In the genomic region with DNA sequence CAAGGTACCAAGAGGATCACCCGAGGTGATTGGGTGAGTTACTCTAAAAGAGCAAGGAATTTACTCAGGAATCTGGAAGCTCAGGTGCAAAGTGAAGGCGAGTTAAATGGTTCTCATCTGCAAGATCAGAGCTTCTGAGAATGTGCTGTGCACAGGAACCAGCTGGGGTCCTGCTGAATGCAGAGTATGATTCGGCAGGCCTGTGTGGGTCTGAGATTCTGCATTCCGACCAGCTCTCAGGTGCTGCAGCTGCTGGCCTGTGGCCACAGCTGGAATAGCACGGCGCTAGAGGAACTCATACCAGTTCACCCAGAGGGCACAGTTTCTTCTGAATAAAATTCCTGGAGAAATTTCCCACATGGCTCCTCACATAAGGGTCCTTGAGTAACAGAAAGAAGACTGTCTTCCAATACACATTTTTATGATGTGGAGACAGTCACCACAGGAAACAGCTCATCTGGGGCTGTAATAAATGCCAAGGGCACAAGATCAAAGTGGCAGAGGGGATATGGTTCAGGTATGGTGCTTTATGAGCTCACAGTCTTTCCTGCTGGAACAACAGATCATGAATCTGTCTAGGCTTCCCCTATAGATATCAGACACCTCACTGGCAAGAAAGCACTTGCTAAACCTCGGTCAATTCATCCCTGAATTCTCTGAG, we compare ENCODE assay signal across 32 cellular contexts.
DNase-seq lines count a peak whose midpoint lies in the region; ATAC-seq and TF ChIP-seq lines count a peak whose summit lies in the region.
"Had no signal": no experiment of that assay in that cellular context is flagged by ENCODE, and none has a peak within 500 bp of the region (broad histone marks: within the 10 kb centered on the region; RNA-seq: fewer than 3 reads in every experiment).

No MANE protein-coding gene starts in this region.

- no peak overlapping the region for H3K4me3 Mint-ChIP-seq in H9
- no peak overlapping the region for H3K4me3 Mint-ChIP-seq in WTC11
- no peak overlapping the region for H3K4me3 Mint-ChIP-seq in naive B cell
- no peak overlapping the region for H3K4me3 Mint-ChIP-seq in osteocyte (ENCODE audit: unreplicated experiment)
- no peak overlapping the region for H3K4me3 Mint-ChIP-seq in endothelial cell (ENCODE audit: unreplicated experiment)
- no peak overlapping the region for H3K4me3 Mint-ChIP-seq in activated naive CD8-positive, alpha-beta T cell treated with anti-CD3 and anti-CD28 coated beads, Interleukin-2, amount 50 U/mL, for 24 hours
- H3K4me3 Mint-ChIP-seq: activated T-cell treated with anti-CD3 and anti-CD28 coated beads, Interleukin-2, amount 50 U/mL, for 4 hours had no signal

- no peak overlapping the region for H3K27ac Mint-ChIP-seq in H9
- no peak overlapping the region for H3K27ac Mint-ChIP-seq in WTC11
- peak overlapping the region in 4 of 6 donors; percentile 4 to 71 (median 40) for H3K27ac Mint-ChIP-seq in naive B cell
- no peak overlapping the region for H3K27ac Mint-ChIP-seq in osteocyte (ENCODE audit: unreplicated experiment)
- H3K27ac Mint-ChIP-seq in endothelial cell (ENCODE audit: unreplicated experiment), result no peak overlapping the region
- H3K27ac Mint-ChIP-seq in activated naive CD8-positive, alpha-beta T cell treated with anti-CD3 and anti-CD28 coated beads, Interleukin-2, amount 50 U/mL, for 24 hours, result no peak overlapping the region
- H3K27ac Mint-ChIP-seq: progenitor cell of endocrine pancreas had no signal

- H3K36me3 ChIP-seq in DND-41 (ENCODE audit: insufficient read depth, low read length), result no peaks in the 10 kb centered on the region
- H3K36me3 ChIP-seq: adrenal gland, brain microvascular endothelial cell, transverse colon had no signal

- no peak overlapping the region; the same call in 1 of the 2 replicates for H3K14ac ChIP-seq in H9 (ENCODE audit: insufficient read depth, low read length)

- no peak overlapping the region for H3K4me3 ChIP-seq in DND-41 (ENCODE audit: low read depth in 1 of 2, low read length in 2 of 2)
- H3K4me3 ChIP-seq: adrenal gland, esophagus muscularis mucosa, hepatocyte, lower lobe of right lung, stomach, transverse colon had no signal

- no peak overlapping the region for H3K23ac ChIP-seq in H9 (ENCODE audit: insufficient read length, low read depth, low read length)

- DNase-seq in DND-41, result peak; percentile 46
- peak; percentile 54 for DNase-seq in H9
- peak; percentile 46 for DNase-seq in WTC11 (ENCODE audit: low spot score)
- no peak for DNase-seq in naive B cell
- DNase-seq in amygdala (lab: John Stamatoyannopoulos, UW), result no peak
- DNase-seq in osteocyte (ENCODE audit: extremely low spot score, unreplicated experiment), result no peak
- no peak for DNase-seq in endothelial cell (ENCODE audit: low spot score)
- DNase-seq in activated naive CD8-positive, alpha-beta T cell treated with anti-CD3 and anti-CD28 coated beads, Interleukin-2, amount 50 U/mL, for 24 hours, result no peak
- DNase-seq: activated CD4-positive, alpha-beta T cell treated with anti-CD3 and anti-CD28 coated beads for 4 hours; activated naive CD4-positive, alpha-beta T cell; activated T-cell treated with anti-CD3 and anti-CD28 coated beads, Interleukin-2, amount 50 U/mL, for 4 hours; brain microvascular endothelial cell; Calu3; effector memory CD4-positive, alpha-beta T cell; foreskin melanocyte; Kasumi-1; kidney; lower lobe of right lung; NCI-H1092; NCI-H187 treated with DMSO at 0.1 percent for 48 hours; NCI-H526 treated with DMSO at 0.1 percent for 48 hours; SK-N-SH; stimulated activated CD8-positive, alpha-beta memory T cell treated with anti-CD3 and anti-CD28 coated beads, Interleukin-4, amount 100 ng/mL, for 48 hours; stomach; T-helper 2 cell; transverse colon had no signal

- H3K79me2 ChIP-seq in DND-41 (ENCODE audit: insufficient read depth, low read length) (no peaks in the 10 kb centered on the region), H9 (ENCODE audit: insufficient read depth, low read length) (no peaks in the 10 kb centered on the region)
- H3K79me2 ChIP-seq: hepatocyte had no signal

- H3K4me2 ChIP-seq in DND-41 (ENCODE audit: insufficient read depth, low read length) (peak overlapping the region; percentile 1; the same call in 1 of the 2 replicates), H9 (ENCODE audit: insufficient read depth, insufficient read length, low read length) (no peak overlapping the region)
- H3K4me2 ChIP-seq: hepatocyte, SK-N-SH had no signal

- no peak overlapping the region for H4K5ac ChIP-seq in H9 (ENCODE audit: insufficient read length, low read depth, low read length)

- H3K27me3 Mint-ChIP-seq in H9 (ENCODE audit: low read depth) (no peaks in the 10 kb centered on the region), WTC11 (ENCODE audit: low read depth) (no peaks in the 10 kb centered on the region), naive B cell (peaks cover 23 to 28% (median 26%) of the 10 kb centered on the region in 3 donors), osteocyte (ENCODE audit: unreplicated experiment) (no peaks in the 10 kb centered on the region), endothelial cell (ENCODE audit: unreplicated experiment) (no peaks in the 10 kb centered on the region)
- H3K27me3 Mint-ChIP-seq in activated naive CD8-positive, alpha-beta T cell treated with anti-CD3 and anti-CD28 coated beads, Interleukin-2, amount 50 U/mL, for 24 hours, result peaks cover 21% of the 10 kb centered on the region

- H3K56ac ChIP-seq in H9 (ENCODE audit: insufficient read length, low read depth, low read length), result no peak overlapping the region

- no peak overlapping the region for H2BK120ac ChIP-seq in H9 (ENCODE audit: low read depth, low read length, poor library complexity, severe bottlenecking)

- CTCF ChIA-PET in WTC11 (lab: Charles Lee), result interaction anchor here (0.6 to 2.1 kb wide), 8 partner anchors 26 to 231 kb away, joined by 3 to 13 read pairs (median 4); no protein-coding TSS in a partner anchor

- POLR2A ChIA-PET in WTC11 (lab: Charles Lee), result interaction anchor here (0.5 kb wide), 1 partner anchor 240 kb away, joined by 6 read pairs; no protein-coding TSS in a partner anchor

- H3K4me1 ChIP-seq in DND-41 (ENCODE audit: insufficient read depth, low read length) (peaks cover 70% of the 10 kb centered on the region), H9 (ENCODE audit: insufficient read depth, low read length) (peaks cover 4% of the 10 kb centered on the region; the same call in 1 of the 2 replicates)
- H3K4me1 ChIP-seq: lower lobe of right lung had no signal

- no peak overlapping the region for H2AFZ ChIP-seq in DND-41 (ENCODE audit: low read depth, low read length)
- H2AFZ ChIP-seq in H9 (ENCODE audit: low read length), result no peak overlapping the region
- H2AFZ ChIP-seq: hepatocyte had no signal

- no peak overlapping the region for H2AK5ac ChIP-seq in H9 (ENCODE audit: insufficient read length, low read length)

- no peak overlapping the region for H3K18ac ChIP-seq in H9 (ENCODE audit: insufficient read length, low read depth, low read length)

- ATAC-seq in DND-41 (ENCODE audit: insufficient read depth, low read depth) (0 out of 3 replicates have a peak, but pooled peaks have one; percentile 11), WTC11 (peak; percentile 49), naive B cell (ENCODE audit: low read depth in 2 of 2) (no peak)
- no peak for ATAC-seq in activated naive CD8-positive, alpha-beta T cell treated with anti-CD3 and anti-CD28 coated beads, Interleukin-2, amount 50 U/mL, for 24 hours
- ATAC-seq: activated T-cell treated with anti-CD3 and anti-CD28 coated beads, Interleukin-2, amount 50 U/mL, for 4 hours; lower lobe of right lung had no signal

- no CpG with 5 or more reads among the region's 7 CpGs for WGBS in H9 (ENCODE audit: extremely low coverage, insufficient read length, low lambda C conversion rate)

- H2BK5ac ChIP-seq in H9 (ENCODE audit: insufficient read length, low read length), result no peak overlapping the region

- H3K27me3 ChIP-seq in DND-41 (ENCODE audit: insufficient read depth, low read length, poor library complexity) (no peaks in the 10 kb centered on the region), H9 (ENCODE audit: insufficient read depth, low read length) (no peaks in the 10 kb centered on the region)
- H3K27me3 ChIP-seq: adrenal gland, brain microvascular endothelial cell, esophagus muscularis mucosa, hepatocyte, stomach, transverse colon had no signal

- H2BK20ac ChIP-seq in H9 (ENCODE audit: low read depth, low read length, poor library complexity, severe bottlenecking), result no peak overlapping the region

- H3K27ac ChIP-seq in DND-41 (ENCODE audit: low read length) (peak overlapping the region; percentile 92), H9 (ENCODE audit: insufficient read length, low read depth, low read length) (no peak overlapping the region)
- H3K27ac ChIP-seq: adrenal gland, brain microvascular endothelial cell, C4-2B, esophagus muscularis mucosa, hepatocyte, lower lobe of right lung, RWPE1, stomach, transverse colon had no signal

- H2BK15ac ChIP-seq in H9 (ENCODE audit: low read depth, low read length), result no peak overlapping the region

- H4K20me1 ChIP-seq in DND-41 (ENCODE audit: insufficient read depth, low read length) (no peaks in the 10 kb centered on the region), H9 (ENCODE audit: control insufficient read depth, insufficient read depth, insufficient read length) (no peaks in the 10 kb centered on the region)

- peaks cover 40% of the 10 kb centered on the region in 2 experiments for H3K4me1 Mint-ChIP-seq in H9
- peaks cover 53% of the 10 kb centered on the region for H3K4me1 Mint-ChIP-seq in WTC11
- H3K4me1 Mint-ChIP-seq in naive B cell, result peaks cover 10 to 34% (median 16%) of the 10 kb centered on the region in 3 donors
- peaks cover 3% of the 10 kb centered on the region for H3K4me1 Mint-ChIP-seq in osteocyte (ENCODE audit: unreplicated experiment)
- no peaks in the 10 kb centered on the region for H3K4me1 Mint-ChIP-seq in endothelial cell (ENCODE audit: unreplicated experiment)
- peaks cover 73% of the 10 kb centered on the region for H3K4me1 Mint-ChIP-seq in activated naive CD8-positive, alpha-beta T cell treated with anti-CD3 and anti-CD28 coated beads, Interleukin-2, amount 50 U/mL, for 24 hours

- no peak overlapping the region for H3K9ac ChIP-seq in DND-41 (ENCODE audit: low read depth, low read length)
- H3K9ac ChIP-seq in H9 (ENCODE audit: extremely low read depth, insufficient read length, low read length), result no peak overlapping the region
- H3K9ac ChIP-seq: SK-N-SH had no signal

- H4K91ac ChIP-seq in H9 (ENCODE audit: insufficient read length, low read depth, low read length), result no peak overlapping the region

- TF ChIP-seq CTCF in DND-41 (IDR thresholded peaks at IDR 0.05; ENCODE audit: borderline replicate concordance, extremely low read depth, low read length, poor library complexity, severe bottlenecking) (no peak), H9 (conservative IDR thresholded peaks at IDR 0.05) (peak; percentile 37), WTC11 (IDR thresholded peaks at IDR 0.05) (no peak), osteocyte (IDR thresholded peaks at IDR 0.05) (no peak), endothelial cell (IDR thresholded peaks at IDR 0.05; ENCODE audit: unreplicated experiment) (no peak)

- H3K36me3 Mint-ChIP-seq in H9 (ENCODE audit: insufficient read depth in 1 of 3, low read depth in 3 of 3) (no peaks in the 10 kb centered on the region), WTC11 (no peaks in the 10 kb centered on the region), naive B cell (peaks cover 0 to 5% of the 10 kb centered on the region in 2 donors), osteocyte (ENCODE audit: unreplicated experiment) (peaks cover 13% of the 10 kb centered on the region), endothelial cell (ENCODE audit: low read depth, unreplicated experiment) (no peaks in the 10 kb centered on the region)
- no peaks in the 10 kb centered on the region for H3K36me3 Mint-ChIP-seq in activated naive CD8-positive, alpha-beta T cell treated with anti-CD3 and anti-CD28 coated beads, Interleukin-2, amount 50 U/mL, for 24 hours (ENCODE audit: low read depth)

- H3K23me2 ChIP-seq in H9 (ENCODE audit: insufficient read length, low read depth, low read length, poor library complexity, severe bottlenecking), result no peaks in the 10 kb centered on the region

- H3K9me3 Mint-ChIP-seq in H9 (no peaks in the 10 kb centered on the region), WTC11 (no peaks in the 10 kb centered on the region), naive B cell (no peaks in the 10 kb centered on the region), osteocyte (ENCODE audit: unreplicated experiment) (no peaks in the 10 kb centered on the region), endothelial cell (ENCODE audit: unreplicated experiment) (no peaks in the 10 kb centered on the region)
- H3K9me3 Mint-ChIP-seq in activated naive CD8-positive, alpha-beta T cell treated with anti-CD3 and anti-CD28 coated beads, Interleukin-2, amount 50 U/mL, for 24 hours, result no peaks in the 10 kb centered on the region
- H3K9me3 Mint-ChIP-seq: activated T-cell treated with anti-CD3 and anti-CD28 coated beads, Interleukin-2, amount 50 U/mL, for 4 hours had no signal

- no peak overlapping the region for H4K8ac ChIP-seq in H9 (replicated peaks; ENCODE audit: insufficient read length, low read depth, low read length)

- H3K4ac ChIP-seq in H9 (ENCODE audit: low read depth, low read length), result no peak overlapping the region

- H3K79me1 ChIP-seq in H9 (ENCODE audit: insufficient read depth, low read depth, low read length, poor library complexity, severe bottlenecking), result no peaks in the 10 kb centered on the region

- H2BK12ac ChIP-seq in H9 (ENCODE audit: insufficient read length, low read depth, low read length), result no peak overlapping the region

- no peak overlapping the region for H3T11ph ChIP-seq in H9 (ENCODE audit: low read length)

- no peaks in the 10 kb centered on the region for H3K9me3 ChIP-seq in DND-41 (ENCODE audit: insufficient read depth, low read length, severe bottlenecking)
- no peaks in the 10 kb centered on the region for H3K9me3 ChIP-seq in H9 (ENCODE audit: control insufficient read depth, low read depth, low read length)
- H3K9me3 ChIP-seq: adrenal gland, esophagus muscularis mucosa, lower lobe of right lung, SK-N-SH, stomach, transverse colon had no signal

Comparison
In these comparisons a context has a peak if more than half of its experiments do, and no peak if none do; other contexts are left out.
1. ATAC-seq: peak in DND-41 (single experiment) and WTC11 (single experiment); none in naive B cell (0 of 2) and activated naive CD8-positive, alpha-beta T cell treated with anti-CD3 and anti-CD28 coated beads, Interleukin-2, amount 50 U/mL, for 24 hours (single experiment).
2. DNase-seq: peak in DND-41 (single experiment), H9 (single experiment) and WTC11 (single experiment); none in naive B cell (single experiment), amygdala (0 of 56), osteocyte (single experiment), endothelial cell (single experiment) and activated naive CD8-positive, alpha-beta T cell treated with anti-CD3 and anti-CD28 coated beads, Interleukin-2, amount 50 U/mL, for 24 hours (single experiment).
3. H3K27ac Mint-ChIP-seq: peak in naive B cell (4 of 6); none in H9 (0 of 3), WTC11 (single experiment), osteocyte (single experiment), endothelial cell (single experiment) and activated naive CD8-positive, alpha-beta T cell treated with anti-CD3 and anti-CD28 coated beads, Interleukin-2, amount 50 U/mL, for 24 hours (single experiment).